ENCODE assay signal across 1 cellular context in genomic region chrX:20240201-20240600, GRCh38.
TF ChIP-seq lines count a peak whose summit lies in the region.

No MANE protein-coding gene starts in this region.

TF ChIP-seq in GM12878, 131 proteins besides CTCF, POLR2A, EP300 and RAD21 (continued from another document):
- TF ChIP-seq, protein P1, sequence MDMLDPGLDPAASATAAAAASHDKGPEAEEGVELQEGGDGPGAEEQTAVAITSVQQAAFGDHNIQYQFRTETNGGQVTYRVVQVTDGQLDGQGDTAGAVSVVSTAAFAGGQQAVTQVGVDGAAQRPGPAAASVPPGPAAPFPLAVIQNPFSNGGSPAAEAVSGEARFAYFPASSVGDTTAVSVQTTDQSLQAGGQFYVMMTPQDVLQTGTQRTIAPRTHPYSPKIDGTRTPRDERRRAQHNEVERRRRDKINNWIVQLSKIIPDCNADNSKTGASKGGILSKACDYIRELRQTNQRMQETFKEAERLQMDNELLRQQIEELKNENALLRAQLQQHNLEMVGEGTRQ (IDR thresholded peaks at IDR 0.05; ENCODE audit: borderline replicate concordance, low read depth, low read length), result no peak
- no peak for TF ChIP-seq MEF2B (IDR thresholded peaks at IDR 0.05; ENCODE audit: partially characterized antibody, poor library complexity, severe bottlenecking)
- TF ChIP-seq PML (IDR thresholded peaks at IDR 0.05; ENCODE audit: low read length), result no peak
- no peak for TF ChIP-seq BCL11A (IDR thresholded peaks at IDR 0.05; ENCODE audit: low read depth, low read length)
- TF ChIP-seq, protein P2, sequence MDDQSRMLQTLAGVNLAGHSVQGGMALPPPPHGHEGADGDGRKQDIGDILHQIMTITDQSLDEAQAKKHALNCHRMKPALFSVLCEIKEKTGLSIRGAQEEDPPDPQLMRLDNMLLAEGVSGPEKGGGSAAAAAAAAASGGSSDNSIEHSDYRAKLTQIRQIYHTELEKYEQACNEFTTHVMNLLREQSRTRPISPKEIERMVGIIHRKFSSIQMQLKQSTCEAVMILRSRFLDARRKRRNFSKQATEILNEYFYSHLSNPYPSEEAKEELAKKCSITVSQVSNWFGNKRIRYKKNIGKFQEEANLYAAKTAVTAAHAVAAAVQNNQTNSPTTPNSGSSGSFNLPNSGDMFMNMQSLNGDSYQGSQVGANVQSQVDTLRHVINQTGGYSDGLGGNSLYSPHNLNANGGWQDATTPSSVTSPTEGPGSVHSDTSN (IDR thresholded peaks at IDR 0.05; ENCODE audit: insufficient replicate concordance, low read depth, low read length), result no peak
- TF ChIP-seq MTA3 (IDR thresholded peaks at IDR 0.05; ENCODE audit: borderline replicate concordance, low read length), result no peak
- TF ChIP-seq NR2C2 (IDR thresholded peaks at IDR 0.05; ENCODE audit: borderline replicate concordance, control insufficient read depth, insufficient read length, low read depth), result no peak
- TF ChIP-seq ZNF217 (IDR thresholded peaks at IDR 0.05), result no peak
